In the genomic region with DNA sequence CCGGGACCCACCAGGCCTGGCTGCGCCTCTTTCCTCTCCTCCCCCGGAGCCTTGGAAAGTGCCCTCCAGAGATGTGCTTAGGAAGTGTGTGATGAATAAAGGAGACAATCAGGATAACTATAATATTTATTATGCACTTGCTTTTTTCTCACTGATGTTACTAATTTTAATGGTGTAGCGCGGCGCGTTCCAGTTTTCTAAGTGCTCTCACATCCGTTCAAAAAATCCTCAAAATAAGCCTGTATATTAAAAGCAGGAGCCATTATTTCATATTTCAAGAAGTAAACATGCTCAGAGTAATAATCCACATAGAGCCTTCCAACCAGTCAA, we compare ENCODE assay signal across 1 cellular context.
TF ChIP-seq lines count a peak whose summit lies in the region.

No MANE protein-coding gene starts in this region.

TF ChIP-seq in H1, 55 proteins besides CTCF, POLR2A, EP300 and RAD21 (continued from another document):
- TF ChIP-seq EZH2 (IDR thresholded peaks at IDR 0.05; ENCODE audit: low read depth, low read length, severe bottlenecking) (no peak), RBBP5 (IDR thresholded peaks at IDR 0.05; ENCODE audit: borderline replicate concordance, low read depth, low read length) (no peak), TEAD4 (IDR thresholded peaks at IDR 0.05; ENCODE audit: low read depth, low read length) (no peak), SIRT6 (IDR thresholded peaks at IDR 0.05; ENCODE audit: low read length) (no peak), SP4 (IDR thresholded peaks at IDR 0.05; ENCODE audit: low read length) (no peak), CTBP2 (IDR thresholded peaks at IDR 0.05; ENCODE audit: borderline replicate concordance, insufficient read depth, insufficient read length, low read length) (no peak)
- TF ChIP-seq, protein P1, sequence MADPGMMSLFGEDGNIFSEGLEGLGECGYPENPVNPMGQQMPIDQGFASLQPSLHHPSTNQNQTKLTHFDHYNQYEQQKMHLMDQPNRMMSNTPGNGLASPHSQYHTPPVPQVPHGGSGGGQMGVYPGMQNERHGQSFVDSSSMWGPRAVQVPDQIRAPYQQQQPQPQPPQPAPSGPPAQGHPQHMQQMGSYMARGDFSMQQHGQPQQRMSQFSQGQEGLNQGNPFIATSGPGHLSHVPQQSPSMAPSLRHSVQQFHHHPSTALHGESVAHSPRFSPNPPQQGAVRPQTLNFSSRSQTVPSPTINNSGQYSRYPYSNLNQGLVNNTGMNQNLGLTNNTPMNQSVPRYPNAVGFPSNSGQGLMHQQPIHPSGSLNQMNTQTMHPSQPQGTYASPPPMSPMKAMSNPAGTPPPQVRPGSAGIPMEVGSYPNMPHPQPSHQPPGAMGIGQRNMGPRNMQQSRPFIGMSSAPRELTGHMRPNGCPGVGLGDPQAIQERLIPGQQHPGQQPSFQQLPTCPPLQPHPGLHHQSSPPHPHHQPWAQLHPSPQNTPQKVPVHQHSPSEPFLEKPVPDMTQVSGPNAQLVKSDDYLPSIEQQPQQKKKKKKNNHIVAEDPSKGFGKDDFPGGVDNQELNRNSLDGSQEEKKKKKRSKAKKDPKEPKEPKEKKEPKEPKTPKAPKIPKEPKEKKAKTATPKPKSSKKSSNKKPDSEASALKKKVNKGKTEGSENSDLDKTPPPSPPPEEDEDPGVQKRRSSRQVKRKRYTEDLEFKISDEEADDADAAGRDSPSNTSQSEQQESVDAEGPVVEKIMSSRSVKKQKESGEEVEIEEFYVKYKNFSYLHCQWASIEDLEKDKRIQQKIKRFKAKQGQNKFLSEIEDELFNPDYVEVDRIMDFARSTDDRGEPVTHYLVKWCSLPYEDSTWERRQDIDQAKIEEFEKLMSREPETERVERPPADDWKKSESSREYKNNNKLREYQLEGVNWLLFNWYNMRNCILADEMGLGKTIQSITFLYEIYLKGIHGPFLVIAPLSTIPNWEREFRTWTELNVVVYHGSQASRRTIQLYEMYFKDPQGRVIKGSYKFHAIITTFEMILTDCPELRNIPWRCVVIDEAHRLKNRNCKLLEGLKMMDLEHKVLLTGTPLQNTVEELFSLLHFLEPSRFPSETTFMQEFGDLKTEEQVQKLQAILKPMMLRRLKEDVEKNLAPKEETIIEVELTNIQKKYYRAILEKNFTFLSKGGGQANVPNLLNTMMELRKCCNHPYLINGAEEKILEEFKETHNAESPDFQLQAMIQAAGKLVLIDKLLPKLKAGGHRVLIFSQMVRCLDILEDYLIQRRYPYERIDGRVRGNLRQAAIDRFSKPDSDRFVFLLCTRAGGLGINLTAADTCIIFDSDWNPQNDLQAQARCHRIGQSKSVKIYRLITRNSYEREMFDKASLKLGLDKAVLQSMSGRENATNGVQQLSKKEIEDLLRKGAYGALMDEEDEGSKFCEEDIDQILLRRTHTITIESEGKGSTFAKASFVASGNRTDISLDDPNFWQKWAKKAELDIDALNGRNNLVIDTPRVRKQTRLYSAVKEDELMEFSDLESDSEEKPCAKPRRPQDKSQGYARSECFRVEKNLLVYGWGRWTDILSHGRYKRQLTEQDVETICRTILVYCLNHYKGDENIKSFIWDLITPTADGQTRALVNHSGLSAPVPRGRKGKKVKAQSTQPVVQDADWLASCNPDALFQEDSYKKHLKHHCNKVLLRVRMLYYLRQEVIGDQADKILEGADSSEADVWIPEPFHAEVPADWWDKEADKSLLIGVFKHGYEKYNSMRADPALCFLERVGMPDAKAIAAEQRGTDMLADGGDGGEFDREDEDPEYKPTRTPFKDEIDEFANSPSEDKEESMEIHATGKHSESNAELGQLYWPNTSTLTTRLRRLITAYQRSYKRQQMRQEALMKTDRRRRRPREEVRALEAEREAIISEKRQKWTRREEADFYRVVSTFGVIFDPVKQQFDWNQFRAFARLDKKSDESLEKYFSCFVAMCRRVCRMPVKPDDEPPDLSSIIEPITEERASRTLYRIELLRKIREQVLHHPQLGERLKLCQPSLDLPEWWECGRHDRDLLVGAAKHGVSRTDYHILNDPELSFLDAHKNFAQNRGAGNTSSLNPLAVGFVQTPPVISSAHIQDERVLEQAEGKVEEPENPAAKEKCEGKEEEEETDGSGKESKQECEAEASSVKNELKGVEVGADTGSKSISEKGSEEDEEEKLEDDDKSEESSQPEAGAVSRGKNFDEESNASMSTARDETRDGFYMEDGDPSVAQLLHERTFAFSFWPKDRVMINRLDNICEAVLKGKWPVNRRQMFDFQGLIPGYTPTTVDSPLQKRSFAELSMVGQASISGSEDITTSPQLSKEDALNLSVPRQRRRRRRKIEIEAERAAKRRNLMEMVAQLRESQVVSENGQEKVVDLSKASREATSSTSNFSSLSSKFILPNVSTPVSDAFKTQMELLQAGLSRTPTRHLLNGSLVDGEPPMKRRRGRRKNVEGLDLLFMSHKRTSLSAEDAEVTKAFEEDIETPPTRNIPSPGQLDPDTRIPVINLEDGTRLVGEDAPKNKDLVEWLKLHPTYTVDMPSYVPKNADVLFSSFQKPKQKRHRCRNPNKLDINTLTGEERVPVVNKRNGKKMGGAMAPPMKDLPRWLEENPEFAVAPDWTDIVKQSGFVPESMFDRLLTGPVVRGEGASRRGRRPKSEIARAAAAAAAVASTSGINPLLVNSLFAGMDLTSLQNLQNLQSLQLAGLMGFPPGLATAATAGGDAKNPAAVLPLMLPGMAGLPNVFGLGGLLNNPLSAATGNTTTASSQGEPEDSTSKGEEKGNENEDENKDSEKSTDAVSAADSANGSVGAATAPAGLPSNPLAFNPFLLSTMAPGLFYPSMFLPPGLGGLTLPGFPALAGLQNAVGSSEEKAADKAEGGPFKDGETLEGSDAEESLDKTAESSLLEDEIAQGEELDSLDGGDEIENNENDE (IDR thresholded peaks at IDR 0.05; ENCODE audit: insufficient replicate concordance, low read length) = no peak
